Comparison of ENCODE assay signal across 14 cellular contexts in genomic region chr3:37559461-37559860, GRCh38.
DNase-seq lines count a peak whose midpoint lies in the region; ATAC-seq and TF ChIP-seq lines count a peak whose summit lies in the region.
"Had no signal": no experiment of that assay in that cellular context is flagged by ENCODE, and none has a peak within 500 bp of the region (broad histone marks: within the 10 kb centered on the region; RNA-seq: fewer than 3 reads in every experiment).

No MANE protein-coding gene starts in this region.

- ATAC-seq in GM18909 (IDR thresholded peaks at IDR 0.05; ENCODE audit: poor library complexity, unreplicated experiment) = no peak
- ATAC-seq: mucosa of descending colon had no signal

- H2BK5ac ChIP-seq in neuronal stem cell (ENCODE audit: low read length) = no peak overlapping the region

- H3K27ac ChIP-seq in adrenal gland = peak overlapping the region in 4 of 5 donors; percentile 26 to 74 (median 64)
- no peak overlapping the region for H3K27ac ChIP-seq in neuronal stem cell (replicated peaks; ENCODE audit: low read length)
- H3K27ac ChIP-seq: esophagus squamous epithelium, HL-60 had no signal

- no peak overlapping the region for H3K9ac ChIP-seq in neuronal stem cell (ENCODE audit: low read depth, low read length, poor library complexity)

- no peak overlapping the region for H2AK5ac ChIP-seq in neuronal stem cell (ENCODE audit: low read depth, low read length)

- DNase-seq in NCI-H1417 (lab: John Stamatoyannopoulos, UW) (peak; percentile 26 to 61 (median 30)), NCI-H1417 treated with DMSO at 0.1 percent for 48 hours (lab: John Stamatoyannopoulos, UW) (no peak), NCI-H128 (lab: John Stamatoyannopoulos, UW; ENCODE audit: unreplicated experiment) (peak; percentile 14), adrenal gland (peak in 4 of 7 donors; percentile 34 to 66 (median 57)), neuronal stem cell (ENCODE audit: low spot score) (peak; percentile 12), LoVo (ENCODE audit: low spot score) (no peak), GM20000 (ENCODE audit: low spot score) (no peak)
- DNase-seq: ACHN; activated B cell treated with CpG ODN at 0.5 μM for 24 hours; esophagus squamous epithelium; mucosa of descending colon; stimulated activated CD4-positive, alpha-beta T cell treated with anti-CD3 and anti-CD28 coated beads, Interleukin-1b, Interleukin-23, amount 100 ng/mL, for 48 hours had no signal

- TF ChIP-seq CTCF in adrenal gland (IDR thresholded peaks at IDR 0.05) = no peak
- no peak for TF ChIP-seq CTCF in GM20000 (IDR thresholded peaks at IDR 0.05; ENCODE audit: extremely low read depth, missing control alignments)

- H4K8ac ChIP-seq in neuronal stem cell (ENCODE audit: low read depth, low read length) = no peak overlapping the region

- no peak for TF ChIP-seq POLR2A in adrenal gland (IDR thresholded peaks at IDR 0.05)

- no peak overlapping the region for H2AFZ ChIP-seq in neuronal stem cell (ENCODE audit: low read length)

- H3K9me3 ChIP-seq in adrenal gland (replicated peaks in 1 of 3) (no peaks in the 10 kb centered on the region), neuronal stem cell (replicated peaks in 1 of 2; ENCODE audit: control insufficient read depth in 2 of 2, insufficient read depth in 1 of 2, low read depth in 1 of 2, low read length in 2 of 2) (no peaks in the 10 kb centered on the region)
- H3K9me3 ChIP-seq: esophagus squamous epithelium, mucosa of descending colon had no signal

- no peak overlapping the region for H2BK120ac ChIP-seq in neuronal stem cell (ENCODE audit: low read depth, low read length)

- H3K14ac ChIP-seq in neuronal stem cell (ENCODE audit: low read length) = no peak overlapping the region

- H3K4me3 ChIP-seq in adrenal gland (no peak overlapping the region), neuronal stem cell (ENCODE audit: low read length in 2 of 2) (no peak overlapping the region)
- H3K4me3 ChIP-seq: esophagus squamous epithelium, mucosa of descending colon had no signal

- H3K4ac ChIP-seq in neuronal stem cell (ENCODE audit: low read length) = no peak overlapping the region

- no peaks in the 10 kb centered on the region for H3K36me3 ChIP-seq in adrenal gland (replicated peaks in 1 of 2)
- no peaks in the 10 kb centered on the region for H3K36me3 ChIP-seq in neuronal stem cell (replicated peaks in 1 of 2; ENCODE audit: control insufficient read depth in 2 of 2, insufficient read depth in 2 of 2, low read length in 2 of 2)
- H3K36me3 ChIP-seq: esophagus squamous epithelium had no signal

- H4K91ac ChIP-seq in neuronal stem cell (ENCODE audit: low read depth, low read length, poor library complexity) = no peak overlapping the region

- no peak overlapping the region for H2BK12ac ChIP-seq in neuronal stem cell (ENCODE audit: low read length)

- H2BK15ac ChIP-seq in neuronal stem cell (ENCODE audit: low read length) = no peak overlapping the region

- no peak overlapping the region for H3K18ac ChIP-seq in neuronal stem cell (ENCODE audit: low read length)

- H3K27me3 ChIP-seq in adrenal gland (no peaks in the 10 kb centered on the region), neuronal stem cell (ENCODE audit: control insufficient read depth in 3 of 3, insufficient read depth in 3 of 3, low read depth in 1 of 3, low read length in 3 of 3) (peaks cover 0 to 3% (median 0%) of the 10 kb centered on the region in 3 experiments)
- H3K27me3 ChIP-seq: esophagus squamous epithelium had no signal

- H3K79me1 ChIP-seq in neuronal stem cell (ENCODE audit: low read depth, low read length) = no peaks in the 10 kb centered on the region

- WGBS in adrenal gland, 4 donors = 25 to 40% (median 32%) methylated on average over 3 of the region's 3 CpGs
- no CpG with 5 or more reads among the region's 3 CpGs for WGBS in neuronal stem cell (ENCODE audit: extremely low coverage in 2 of 2, insufficient read length in 2 of 2, insufficient replicate concordance in 1 of 2), 2 donors

- H3K4me2 ChIP-seq in neuronal stem cell (ENCODE audit: insufficient read depth, low read length, poor library complexity, severe bottlenecking) = no peak overlapping the region

- H3K23ac ChIP-seq in neuronal stem cell (ENCODE audit: low read depth, low read length, poor library complexity) = no peak overlapping the region

- intact Hi-C loops in adrenal gland (cut with DNase I) = loop anchor here in 1 of 2 donors (10.0 kb wide), 1 partner anchor 185 kb away; no protein-coding TSS in a partner anchor

- peaks cover 6 to 27% of the 10 kb centered on the region in 2 donors for H3K4me1 ChIP-seq in adrenal gland (replicated peaks in 1 of 2)
- H3K4me1 ChIP-seq in neuronal stem cell (ENCODE audit: control insufficient read depth in 2 of 2, insufficient read depth in 1 of 2, low read depth in 1 of 2, low read length in 2 of 2) = peaks cover 3 to 11% of the 10 kb centered on the region in 2 donors

Comparison
In these comparisons a context has a peak if more than half of its experiments do, and no peak if none do; other contexts are left out.
1. DNase-seq: peak in NCI-H1417 (3 of 3), NCI-H128 (single experiment), adrenal gland (4 of 7) and neuronal stem cell (single experiment); none in NCI-H1417 treated with DMSO at 0.1 percent for 48 hours (single experiment), LoVo (single experiment) and GM20000 (single experiment).